ENCODE assay signal across 11 cellular contexts in genomic region chr18:59008302-59008974, GRCh38.
DNase-seq lines count a peak whose midpoint lies in the region; ATAC-seq, FAIRE-seq and TF ChIP-seq lines count a peak whose summit lies in the region.
"Had no signal": no experiment of that assay in that cellular context is flagged by ENCODE, and none has a peak within 500 bp of the region (broad histone marks: within the 10 kb centered on the region; RNA-seq: fewer than 3 reads in every experiment).

No MANE protein-coding gene starts in this region.

- no peaks in the 10 kb centered on the region for H3K9me2 ChIP-seq in hepatocyte (replicated peaks; ENCODE audit: insufficient read depth)

- H3K4me1 ChIP-seq in right lobe of liver = no peaks in the 10 kb centered on the region
- H3K4me1 ChIP-seq in HepG2 (ENCODE audit: insufficient read depth, low read length) = no peaks in the 10 kb centered on the region
- H3K4me1 ChIP-seq in hepatocyte (ENCODE audit: insufficient read depth) = no peaks in the 10 kb centered on the region

- no peaks in the 10 kb centered on the region for H3K27me3 ChIP-seq in right lobe of liver
- peaks cover 1 to 23% of the 10 kb centered on the region in 2 experiments; a peak in 3 of 5 replicates for H3K27me3 ChIP-seq in HepG2 (ENCODE audit: control insufficient read depth in 1 of 2, insufficient read depth in 2 of 2, low read length in 2 of 2)
- H3K27me3 ChIP-seq in hepatocyte = no peaks in the 10 kb centered on the region
- H3K27me3 ChIP-seq: vagina had no signal

- POLR2A ChIA-PET in HepG2 (lab: Yijun Ruan, JAX) = no interaction called here

- H3K27ac ChIP-seq in right lobe of liver (no peak overlapping the region), HepG2 (ENCODE audit: extremely low read length, insufficient read depth, low read length) (no peak overlapping the region), hepatocyte (peak overlapping the region; percentile 70)
- H3K27ac ChIP-seq: vagina had no signal

- in situ Hi-C loops in HepG2 (cut with HindIII; ENCODE audit: extremely low pct_ligation_motif_present, low pct_unique_long_range_greater_than_20kb) = no loop called here

- H3K79me2 ChIP-seq in HepG2 (ENCODE audit: insufficient read depth, low read length) (no peaks in the 10 kb centered on the region), hepatocyte (no peaks in the 10 kb centered on the region)

- H3K4me2 ChIP-seq in HepG2 (ENCODE audit: low read depth, low read length) = no peak overlapping the region
- H3K4me2 ChIP-seq in hepatocyte = peak overlapping the region; percentile 49

- intact Hi-C loops in right lobe of liver (cut with DNase I) = no loop called here
- intact Hi-C loops in HepG2 (cut with micrococcal nuclease; ENCODE audit: unreplicated experiment) = no loop called here

- no peak for TF ChIP-seq POLR2A in right lobe of liver (IDR thresholded peaks at IDR 0.05)
- TF ChIP-seq POLR2A in HepG2 (IDR thresholded peaks at IDR 0.05; ENCODE audit: insufficient read depth in 1 of 2, low read depth in 2 of 2, low read length in 2 of 2) = no peak

- 66% methylated on average over 8 of the region's 13 CpGs for WGBS in right lobe of liver (ENCODE audit: insufficient coverage, low coverage, low lambda C conversion rate, missing lambda C conversion rate)
- 25% methylated on average over 13 of the region's 13 CpGs for WGBS in HepG2 (ENCODE audit: low lambda C conversion rate)
- WGBS in hepatocyte (ENCODE audit: low lambda C conversion rate, missing lambda C conversion rate) = 46% methylated on average over 12 of the region's 13 CpGs

- peak in 3 of 4 donors; percentile 25 to 59 (median 26) for ATAC-seq in right lobe of liver
- ATAC-seq in HepG2 = no peak
- no peak for ATAC-seq in HG03442 (IDR thresholded peaks at IDR 0.05; ENCODE audit: unreplicated experiment)

- H3K36me3 ChIP-seq in right lobe of liver = no peaks in the 10 kb centered on the region
- no peaks in the 10 kb centered on the region for H3K36me3 ChIP-seq in HepG2 (replicated peaks in 1 of 2; ENCODE audit: control insufficient read depth in 1 of 2, insufficient read depth in 2 of 2, low read length in 2 of 2)
- H3K36me3 ChIP-seq in hepatocyte (replicated peaks; ENCODE audit: insufficient read depth, low read depth) = no peaks in the 10 kb centered on the region
- H3K36me3 ChIP-seq: vagina had no signal

- H3K9ac ChIP-seq in HepG2 (ENCODE audit: insufficient read depth, low read depth, low read length) = no peak overlapping the region

- FAIRE-seq in HepG2 (lab: Jason Lieb, UNC) (no peak), urothelium cell line (lab: Jason Lieb, UNC) (no peak)

- TF ChIP-seq EP300 in HepG2 (IDR thresholded peaks at IDR 0.05; ENCODE audit: low read depth in 2 of 2, low read length in 2 of 2) (no peak), HepG2 (CRISPR knock-in tag; IDR thresholded peaks at IDR 0.05; ENCODE audit: borderline replicate concordance) (no peak)

- no peak overlapping the region for H2AFZ ChIP-seq in HepG2 (ENCODE audit: low read length)
- no peak overlapping the region for H2AFZ ChIP-seq in hepatocyte

- BruUV-seq in HepG2 (replicated peaks; lab: Mats Ljungman, UMichigan) = no TSS peak

- no peaks in the 10 kb centered on the region for H4K20me1 ChIP-seq in HepG2 (ENCODE audit: insufficient read depth, low read length)
- H4K20me1 ChIP-seq in hepatocyte (ENCODE audit: insufficient read depth, poor library complexity, severe bottlenecking) = no peaks in the 10 kb centered on the region

- TF ChIP-seq CTCF in right lobe of liver (IDR thresholded peaks at IDR 0.05) = no peak
- TF ChIP-seq CTCF in HepG2 (CRISPR knock-in tag; IDR thresholded peaks at IDR 0.05) = no peak
- no peak for TF ChIP-seq CTCF in hepatocyte (IDR thresholded peaks at IDR 0.05; ENCODE audit: poor library complexity)

- DNase-seq in right lobe of liver = no peak
- DNase-seq in HepG2 (ENCODE audit: low spot score) = no peak
- peak; percentile 38 for DNase-seq in amniotic stem cell (lab: John Stamatoyannopoulos, UW)
- DNase-seq in hepatocyte (ENCODE audit: low spot score) = peak; percentile 62
- DNase-seq in urothelium cell line (ENCODE audit: low spot score) = peak; percentile 75
- DNase-seq in HuH-7 (ENCODE audit: low spot score) = no peak
- DNase-seq in GM19238 (ENCODE audit: insufficient read length, low spot score) = no peak
- DNase-seq: activated T-cell treated with anti-CD3 and anti-CD28 coated beads, Interleukin-2, amount 50 U/mL, for 48 hours; hypothalamus had no signal

- CTCF ChIA-PET in HepG2 (lab: Yijun Ruan, JAX; ENCODE audit: low intra/inter-chr PET ratio, low total read pairs) = no interaction called here

- H3K4me3 ChIP-seq in right lobe of liver (no peak overlapping the region), HepG2 (replicated peaks in 1 of 3; ENCODE audit: insufficient read depth in 1 of 3, low read depth in 2 of 3, low read length in 3 of 3) (no peak overlapping the region), hepatocyte (no peak overlapping the region)
- H3K4me3 ChIP-seq: vagina had no signal

- TF ChIP-seq RAD21 in HepG2 (CRISPR knock-in tag; IDR thresholded peaks at IDR 0.05) = no peak

- no peaks in the 10 kb centered on the region for H3K9me3 ChIP-seq in right lobe of liver
- H3K9me3 ChIP-seq in HepG2 (ENCODE audit: low read length) = no peaks in the 10 kb centered on the region
- H3K9me3 ChIP-seq in hepatocyte (ENCODE audit: low read depth) = no peaks in the 10 kb centered on the region
- H3K9me3 ChIP-seq: vagina had no signal

TF ChIP-seq in HepG2, 621 proteins besides CTCF, POLR2A, EP300 and RAD21:
- TF ChIP-seq ZNF607 (CRISPR knock-in tag; IDR thresholded peaks at IDR 0.05; ENCODE audit: borderline replicate concordance) (no peak), CENPX (CRISPR knock-in tag; IDR thresholded peaks at IDR 0.05) (no peak), TAF15 (IDR thresholded peaks at IDR 0.05; ENCODE audit: low read depth, low read length, poor library complexity, severe bottlenecking) (no peak), RBFOX2 (IDR thresholded peaks at IDR 0.05; ENCODE audit: low read depth, low read length) (no peak), ZFP36L1 (CRISPR knock-in tag; IDR thresholded peaks at IDR 0.05) (no peak), ZNF749 (CRISPR knock-in tag; IDR thresholded peaks at IDR 0.05; ENCODE audit: borderline replicate concordance) (no peak), ZNF746 (CRISPR knock-in tag; IDR thresholded peaks at IDR 0.05) (no peak), ZNF138 (CRISPR knock-in tag; IDR thresholded peaks at IDR 0.05; ENCODE audit: low read depth) (no peak), ZBTB39 (CRISPR knock-in tag; IDR thresholded peaks at IDR 0.05) (no peak), NFATC3 (CRISPR knock-in tag; IDR thresholded peaks at IDR 0.05) (no peak), GLI4 (CRISPR knock-in tag; IDR thresholded peaks at IDR 0.05; ENCODE audit: borderline replicate concordance) (no peak), GABPB1 (CRISPR knock-in tag; IDR thresholded peaks at IDR 0.05) (no peak), HMGXB3 (CRISPR knock-in tag; IDR thresholded peaks at IDR 0.05; ENCODE audit: borderline replicate concordance) (no peak), ZNF543 (CRISPR knock-in tag; IDR thresholded peaks at IDR 0.05) (no peak), ZNF225 (CRISPR knock-in tag; IDR thresholded peaks at IDR 0.05) (no peak)

Comparison
In these comparisons a context has a peak if more than half of its experiments do, and no peak if none do; other contexts are left out.
1. ATAC-seq: peak in right lobe of liver (3 of 4); none in HepG2 (single experiment) and HG03442 (single experiment).
2. DNase-seq: peak in amniotic stem cell (single experiment), hepatocyte (single experiment) and urothelium cell line (single experiment); none in right lobe of liver (0 of 3), HepG2 (single experiment), HuH-7 (single experiment) and GM19238 (single experiment).